ENCODE assay signal across 1 cellular context in genomic region chr2:130169163-130169562, GRCh38.
TF ChIP-seq lines count a peak whose summit lies in the region.
"Not testable (repeated sequence)": the region's sequence is repeated elsewhere in the genome, so short reads cannot be mapped to it uniquely, and the experiment has no call there.

No MANE protein-coding gene starts in this region.

TF ChIP-seq in HepG2, 621 proteins besides CTCF, POLR2A, EP300 and RAD21:
- TF ChIP-seq NR2F6 (IDR thresholded peaks at IDR 0.05), result peak; percentile 16; the same call in 1 of the 2 replicates
- not testable (repeated sequence) for TF ChIP-seq NR2F6 (CRISPR knock-in tag; IDR thresholded peaks at IDR 0.05)
